Comparison of ENCODE assay signal across 22 cellular contexts in genomic region chr13:23792680-23793079, GRCh38.
"Had no signal": no experiment of that assay in that cellular context is flagged by ENCODE, and none has a peak within 500 bp of the region (broad histone marks: within the 10 kb centered on the region; RNA-seq: fewer than 3 reads in every experiment).

No MANE protein-coding gene starts in this region.

- H2AFZ ChIP-seq: hepatocyte, neural progenitor cell, parathyroid adenoma had no signal

- DNase-seq: dorsolateral prefrontal cortex; effector CD4-positive, alpha-beta T cell; endodermal cell; heart left ventricle; kidney; naive thymus-derived CD4-positive, alpha-beta T cell; stimulated activated CD4-positive, alpha-beta T cell treated with anti-CD3 and anti-CD28 coated beads, Interleukin-2, amount 100 ng/mL, for 24 hours; stimulated activated CD4-positive, alpha-beta T cell treated with anti-CD3 and anti-CD28 coated beads, Interleukin-4, amount 100 ng/mL, for 4 hours; stimulated activated naive CD8-positive, alpha-beta T cell treated with anti-CD3 and anti-CD28 coated beads, Interleukin-15, Interleukin-2, amounts not matched to agents 100 U/mL and 50 U/mL, for 24 hours; substantia nigra; testis; tibial artery; upper lobe of left lung had no signal

- H3K9me3 ChIP-seq: esophagus muscularis mucosa, gastroesophageal sphincter, testis, tibial artery, upper lobe of left lung had no signal

- H3K4me1 ChIP-seq: neural progenitor cell, parathyroid adenoma, testis had no signal

- H3K27ac ChIP-seq: dorsolateral prefrontal cortex, esophagus muscularis mucosa, heart left ventricle, hepatocyte, neural progenitor cell, parathyroid adenoma, testis, tibial artery had no signal

- ATAC-seq: gastroesophageal sphincter; heart left ventricle; left lobe of liver; naive thymus-derived CD4-positive, alpha-beta T cell; sciatic nerve; stimulated activated memory B cell treated with anti-CD40 and anti-IgM and Interleukin-4, amounts not matched to agents 10 μg/mL and 1 μg/mL and 100 μg/mL, for 72 hours; stimulated activated naive CD8-positive, alpha-beta T cell treated with anti-CD3 and anti-CD28 coated beads, Interleukin-15, Interleukin-2, amounts not matched to agents 100 U/mL and 50 U/mL, for 24 hours had no signal

- H3K4me2 ChIP-seq: hepatocyte, neural progenitor cell had no signal

- H3K9ac ChIP-seq: neural progenitor cell, parathyroid adenoma had no signal

- H3K27me3 ChIP-seq: dorsolateral prefrontal cortex, esophagus muscularis mucosa, gastroesophageal sphincter, heart left ventricle, hepatocyte, neural progenitor cell, testis, tibial artery, upper lobe of left lung had no signal

- H3K4me3 ChIP-seq: dorsolateral prefrontal cortex, esophagus muscularis mucosa, gastroesophageal sphincter, heart left ventricle, hepatocyte, lung, neural progenitor cell, testis, tibial artery, upper lobe of left lung had no signal

- H3K36me3 ChIP-seq: neural progenitor cell, upper lobe of left lung had no signal

- H3K79me2 ChIP-seq: hepatocyte, parathyroid adenoma had no signal
